In genomic region chr4:54384563-54384962, GRCh38 we compare ENCODE assay signal across 8 cellular contexts.
DNase-seq lines count a peak whose midpoint lies in the region; ATAC-seq and TF ChIP-seq lines count a peak whose summit lies in the region.

No MANE protein-coding gene starts in this region.

- H3K36me3 ChIP-seq in RWPE2 (ENCODE audit: low read depth), result no peaks in the 10 kb centered on the region

- H3K4me3 ChIP-seq in HL-60 (replicated peaks; ENCODE audit: insufficient read depth, low read length) (no peak overlapping the region), RWPE2 (ENCODE audit: severe bottlenecking) (no peak overlapping the region), fibroblast of villous mesenchyme (ENCODE audit: low read depth, low read length) (no peak overlapping the region)

- H3K4me1 Mint-ChIP-seq in stimulated activated effector memory CD8-positive, alpha-beta T cell treated with anti-CD3 and anti-CD28 coated beads, Interleukin-12 subunit alpha, Interleukin-12 subunit beta, amount 100 ng/mL, for 72 hours, result no peaks in the 10 kb centered on the region

- DNase-seq in COR-L47 (lab: John Stamatoyannopoulos, UW), result peak; percentile 21
- DNase-seq in HL-60 (ENCODE audit: low read depth in 1 of 2, low spot score in 1 of 2), result peak in 1 of 2 experiments; percentile 38
- DNase-seq in RWPE2 (ENCODE audit: low spot score), result no peak
- peak; percentile 24 for DNase-seq in fibroblast of villous mesenchyme (ENCODE audit: low read depth)
- no peak for DNase-seq in stimulated activated effector memory CD8-positive, alpha-beta T cell treated with anti-CD3 and anti-CD28 coated beads, Interleukin-12 subunit alpha, Interleukin-12 subunit beta, amount 100 ng/mL, for 72 hours (ENCODE audit: low spot score in 2 of 2)
- DNase-seq in kidney glomerular epithelial cell (lab: John Stamatoyannopoulos, UW), result no peak
- DNase-seq in central memory CD4-positive, alpha-beta T cell, result no peak

- no peaks in the 10 kb centered on the region for H3K27me3 ChIP-seq in HL-60 (ENCODE audit: insufficient read depth, poor library complexity, severe bottlenecking)
- no peaks in the 10 kb centered on the region for H3K27me3 ChIP-seq in RWPE2 (ENCODE audit: insufficient read depth, poor library complexity, severe bottlenecking)

- H3K27ac Mint-ChIP-seq in stimulated activated effector memory CD8-positive, alpha-beta T cell treated with anti-CD3 and anti-CD28 coated beads, Interleukin-12 subunit alpha, Interleukin-12 subunit beta, amount 100 ng/mL, for 72 hours, result no peak overlapping the region

- H3K4me1 ChIP-seq in RWPE2 (ENCODE audit: insufficient read depth, poor library complexity, severe bottlenecking), result no peaks in the 10 kb centered on the region

- H3K4me3 Mint-ChIP-seq in stimulated activated effector memory CD8-positive, alpha-beta T cell treated with anti-CD3 and anti-CD28 coated beads, Interleukin-12 subunit alpha, Interleukin-12 subunit beta, amount 100 ng/mL, for 72 hours, result no peak overlapping the region

- ATAC-seq in RWPE2 (ENCODE audit: low read depth) (peak; percentile 78), GM18868 (IDR thresholded peaks at IDR 0.05; ENCODE audit: unreplicated experiment) (no peak)
- ATAC-seq in stimulated activated effector memory CD8-positive, alpha-beta T cell treated with anti-CD3 and anti-CD28 coated beads, Interleukin-12 subunit alpha, Interleukin-12 subunit beta, amount 100 ng/mL, for 72 hours, result peak; percentile 42

- TF ChIP-seq CTCF in HL-60 (IDR thresholded peaks at IDR 0.05; ENCODE audit: insufficient read depth, low read length) (peak; percentile 4), RWPE2 (IDR thresholded peaks at IDR 0.05; ENCODE audit: poor library complexity, severe bottlenecking) (peak; percentile 52), fibroblast of villous mesenchyme (IDR thresholded peaks at IDR 0.05; ENCODE audit: insufficient read depth, low read depth, low read length) (peak; percentile 35)

- no peaks in the 10 kb centered on the region for H3K9me3 ChIP-seq in RWPE2 (ENCODE audit: severe bottlenecking)

- no peaks in the 10 kb centered on the region for H3K9me3 Mint-ChIP-seq in stimulated activated effector memory CD8-positive, alpha-beta T cell treated with anti-CD3 and anti-CD28 coated beads, Interleukin-12 subunit alpha, Interleukin-12 subunit beta, amount 100 ng/mL, for 72 hours

- no peaks in the 10 kb centered on the region for H3K36me3 Mint-ChIP-seq in stimulated activated effector memory CD8-positive, alpha-beta T cell treated with anti-CD3 and anti-CD28 coated beads, Interleukin-12 subunit alpha, Interleukin-12 subunit beta, amount 100 ng/mL, for 72 hours

- H3K27ac ChIP-seq in HL-60 (replicated peaks), result no peak overlapping the region
- no peak overlapping the region for H3K27ac ChIP-seq in RWPE2 (ENCODE audit: poor library complexity, severe bottlenecking)

Comparison
In these comparisons a context has a peak if more than half of its experiments do, and no peak if none do; other contexts are left out.
1. DNase-seq: peak in COR-L47 (single experiment) and fibroblast of villous mesenchyme (single experiment); none in RWPE2 (single experiment), stimulated activated effector memory CD8-positive, alpha-beta T cell treated with anti-CD3 and anti-CD28 coated beads, Interleukin-12 subunit alpha, Interleukin-12 subunit beta, amount 100 ng/mL, for 72 hours (0 of 2), kidney glomerular epithelial cell (single experiment) and central memory CD4-positive, alpha-beta T cell (single experiment).
2. Peak in every context shown above with its lines, with median percentiles within 50 percentile points of each other: CTCF ChIP-seq.